15 cellular contexts compared by ENCODE assay signal in the genomic region with DNA sequence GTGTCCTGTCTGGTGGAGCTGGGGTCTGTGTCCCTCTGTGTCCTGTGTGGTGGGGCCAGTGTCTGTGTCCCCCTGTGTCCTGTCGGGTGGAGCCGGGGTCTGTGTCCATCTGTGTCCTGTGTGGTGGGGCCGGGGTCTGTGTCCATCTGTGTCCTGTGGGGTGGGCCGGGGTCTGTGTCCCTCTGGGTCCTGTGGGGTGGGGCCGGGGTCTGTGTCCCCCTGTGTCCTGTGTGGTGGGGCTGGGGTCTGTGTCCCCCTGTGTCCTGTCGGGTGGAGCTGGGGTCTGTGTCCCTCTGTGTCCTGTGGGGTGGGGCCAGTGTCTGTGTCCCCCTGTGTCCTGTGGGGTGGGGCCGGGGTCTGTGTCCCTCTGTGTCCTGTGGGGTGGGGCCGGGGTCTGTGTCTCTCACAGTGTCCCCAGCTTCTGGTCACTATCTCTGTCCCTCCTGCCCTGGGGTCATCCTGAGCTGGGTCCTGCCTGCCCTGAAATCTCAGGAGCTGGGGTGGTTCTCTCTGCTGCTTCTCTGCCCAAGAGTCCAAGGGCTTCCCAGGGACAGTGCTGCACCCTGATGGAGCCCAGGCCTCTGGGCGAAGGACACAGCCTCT.
DNase-seq lines count a peak whose midpoint lies in the region; ATAC-seq, FAIRE-seq and TF ChIP-seq lines count a peak whose summit lies in the region.
"Had no signal": no experiment of that assay in that cellular context is flagged by ENCODE, and none has a peak within 500 bp of the region (broad histone marks: within the 10 kb centered on the region; RNA-seq: fewer than 3 reads in every experiment).

No MANE protein-coding gene starts in this region.

- intact Hi-C loops in left ventricle myocardium inferior (cut with micrococcal nuclease) (no loop called here), Right ventricle myocardium superior (cut with DNase I) (no loop called here), colonic mucosa (cut with DNase I) (no loop called here), vagina (cut with DNase I) (loop anchor here (5.0 kb wide), 1 partner anchor 185 kb away; the partner anchor contains the start of gene COL5A1)

- H3K9ac ChIP-seq in colonic mucosa (ENCODE audit: low read depth in 2 of 2, low read length in 2 of 2) (peak overlapping the region; percentile 41 to 71), neuronal stem cell (ENCODE audit: low read depth, low read length, poor library complexity) (no peak overlapping the region)

- peaks cover 1% of the 10 kb centered on the region for H3K79me1 ChIP-seq in neuronal stem cell (ENCODE audit: low read depth, low read length)

- no peak for ATAC-seq in Right ventricle myocardium superior (ENCODE audit: poor library complexity)

- H2AK5ac ChIP-seq in neuronal stem cell (ENCODE audit: low read depth, low read length), result peak overlapping the region; percentile 88

- no peak overlapping the region for H2BK120ac ChIP-seq in neuronal stem cell (ENCODE audit: low read depth, low read length)

- H3K9me3 ChIP-seq in left ventricle myocardium inferior (replicated peaks), result peaks cover 12% of the 10 kb centered on the region
- no peaks in the 10 kb centered on the region for H3K9me3 ChIP-seq in colonic mucosa
- H3K9me3 ChIP-seq in neuronal stem cell (replicated peaks in 1 of 2; ENCODE audit: control insufficient read depth in 2 of 2, insufficient read depth in 1 of 2, low read depth in 1 of 2, low read length in 2 of 2), result peaks cover 0 to 6% of the 10 kb centered on the region in 2 donors
- no peaks in the 10 kb centered on the region for H3K9me3 ChIP-seq in vagina

- H3K4me1 ChIP-seq in left ventricle myocardium inferior (peaks cover 28% of the 10 kb centered on the region), colonic mucosa (peaks cover 15% of the 10 kb centered on the region), neuronal stem cell (ENCODE audit: control insufficient read depth in 2 of 2, insufficient read depth in 1 of 2, low read depth in 1 of 2, low read length in 2 of 2) (peaks cover 0 to 13% of the 10 kb centered on the region in 2 donors), vagina (peaks cover 48% of the 10 kb centered on the region)

- H3K27ac ChIP-seq in left ventricle myocardium inferior (replicated peaks), result peak overlapping the region; percentile 94
- H3K27ac ChIP-seq in colonic mucosa, result peak overlapping the region; percentile 18
- no peak overlapping the region for H3K27ac ChIP-seq in neuronal stem cell (replicated peaks; ENCODE audit: low read length)
- H3K27ac ChIP-seq in vagina, result peak overlapping the region; percentile 97

- peak overlapping the region; percentile 87 for H3K14ac ChIP-seq in neuronal stem cell (ENCODE audit: low read length)

- no peak overlapping the region for H3K23ac ChIP-seq in neuronal stem cell (ENCODE audit: low read depth, low read length, poor library complexity)

- H3K36me3 ChIP-seq in left ventricle myocardium inferior (no peaks in the 10 kb centered on the region), colonic mucosa (no peaks in the 10 kb centered on the region), neuronal stem cell (replicated peaks in 1 of 2; ENCODE audit: control insufficient read depth in 2 of 2, insufficient read depth in 2 of 2, low read length in 2 of 2) (no peaks in the 10 kb centered on the region), vagina (no peaks in the 10 kb centered on the region)

- peak overlapping the region; percentile 73 for H3K18ac ChIP-seq in neuronal stem cell (ENCODE audit: low read length)

- no peak overlapping the region for H4K8ac ChIP-seq in neuronal stem cell (ENCODE audit: low read depth, low read length)

- H2BK15ac ChIP-seq in neuronal stem cell (ENCODE audit: low read length), result no peak overlapping the region

- H2AFZ ChIP-seq in neuronal stem cell (ENCODE audit: low read length), result no peak overlapping the region

- H2BK5ac ChIP-seq in neuronal stem cell (ENCODE audit: low read length), result peak overlapping the region; percentile 44

- H3K27me3 ChIP-seq in left ventricle myocardium inferior (ENCODE audit: low read depth) (no peaks in the 10 kb centered on the region), colonic mucosa (no peaks in the 10 kb centered on the region), neuronal stem cell (ENCODE audit: control insufficient read depth in 3 of 3, insufficient read depth in 3 of 3, low read depth in 1 of 3, low read length in 3 of 3) (peaks cover 0 to 12% (median 0%) of the 10 kb centered on the region in 3 experiments), vagina (no peaks in the 10 kb centered on the region)

- DNase-seq in left ventricle myocardium inferior (no peak), Right ventricle myocardium superior (no peak), colonic mucosa (no peak), neuronal stem cell (ENCODE audit: low spot score) (no peak), vagina (ENCODE audit: extremely low spot score in 2 of 2) (no peak), SHP77 treated with DMSO at 0.1 percent for 48 hours (lab: John Stamatoyannopoulos, UW) (no peak), ecto neural progenitor cell (ENCODE audit: low spot score) (no peak), HTR-8/SVneo (ENCODE audit: insufficient read length, low spot score) (no peak)
- DNase-seq: C1 segment of cervical spinal cord; central memory CD4-positive, alpha-beta T cell; NCI-H187 treated with DMSO at 0.1 percent for 48 hours; stimulated activated CD8-positive, alpha-beta memory T cell treated with anti-CD3 and anti-CD28 coated beads, Interleukin-4, amount 100 ng/mL, for 48 hours; T-helper 9 cell had no signal

- TF ChIP-seq POLR2A in vagina (IDR thresholded peaks at IDR 0.05), result no peak

- WGBS in neuronal stem cell (ENCODE audit: extremely low coverage in 2 of 2, insufficient read length in 2 of 2, insufficient replicate concordance in 1 of 2), 2 donors, result no CpG with 5 or more reads among the region's 9 CpGs

- H3K4ac ChIP-seq in neuronal stem cell (ENCODE audit: low read length), result no peak overlapping the region

- H4K91ac ChIP-seq in neuronal stem cell (ENCODE audit: low read depth, low read length, poor library complexity), result no peak overlapping the region

- FAIRE-seq in HTR-8/SVneo (lab: Jason Lieb, UNC), result no peak
- FAIRE-seq: frontal cortex had no signal

- H2BK12ac ChIP-seq in neuronal stem cell (ENCODE audit: low read length), result no peak overlapping the region

- H3K4me3 ChIP-seq in left ventricle myocardium inferior (no peak overlapping the region), colonic mucosa (no peak overlapping the region), neuronal stem cell (ENCODE audit: low read length in 2 of 2) (no peak overlapping the region), vagina (no peak overlapping the region)
- H3K4me3 ChIP-seq: lung had no signal

- TF ChIP-seq CTCF in left ventricle myocardium inferior (IDR thresholded peaks at IDR 0.05; ENCODE audit: borderline replicate concordance) (no peak), colonic mucosa (IDR thresholded peaks at IDR 0.05) (no peak), vagina (IDR thresholded peaks at IDR 0.05) (no peak)

- no peak overlapping the region for H3K4me2 ChIP-seq in neuronal stem cell (ENCODE audit: insufficient read depth, low read length, poor library complexity, severe bottlenecking)
